In genomic region chr2:201984333-201984732, GRCh38 we compare ENCODE assay signal across 25 cellular contexts. TPM values are rescaled to one million over a fixed set of nuclear protein-coding genes. Genes with fewer than 3 reads are reported as not detected.
A peak's percentile ranks its signal among the peaks of the same experiment; 100 is the strongest.
DNase-seq lines count a peak whose midpoint lies in the region; ATAC-seq and TF ChIP-seq lines count a peak whose summit lies in the region.
"Had no signal": no experiment of that assay in that cellular context is flagged by ENCODE, and none has a peak within 500 bp of the region (broad histone marks: within the 10 kb centered on the region; RNA-seq: fewer than 3 reads in every experiment).

No MANE protein-coding gene starts in this region.

- H3K27ac Mint-ChIP-seq in activated T-cell treated with anti-CD3 and anti-CD28 coated beads, Interleukin-2, amount 50 U/mL, for 72 hours = no peak overlapping the region
- H3K27ac Mint-ChIP-seq: CD4-positive, alpha-beta T cell had no signal

- no peaks in the 10 kb centered on the region for H3K9me3 ChIP-seq in mammary epithelial cell (replicated peaks; ENCODE audit: insufficient read depth, low read length)
- H3K9me3 ChIP-seq in neuronal stem cell (replicated peaks in 1 of 2; ENCODE audit: control insufficient read depth in 2 of 2, insufficient read depth in 1 of 2, low read depth in 1 of 2, low read length in 2 of 2) = no peaks in the 10 kb centered on the region
- H3K9me3 ChIP-seq: A549; BLaER1 treated with 17β-estradiol and CSF1 and Interleukin-3, amounts not matched to agents 10 nM and 100 nM; SJCRH30 had no signal

- H2BK12ac ChIP-seq in neuronal stem cell (ENCODE audit: low read length) = no peak overlapping the region

- H3K4me3 ChIP-seq in mammary epithelial cell (replicated peaks in 1 of 3; ENCODE audit: insufficient read depth in 1 of 3, low read depth in 2 of 3, low read length in 3 of 3) = no peak overlapping the region
- H3K4me3 ChIP-seq in mesendoderm (ENCODE audit: low read length) = no peak overlapping the region
- no peak overlapping the region for H3K4me3 ChIP-seq in neuronal stem cell (ENCODE audit: low read length in 2 of 2)
- H3K4me3 ChIP-seq: A549; BLaER1 treated with 17β-estradiol and CSF1 and Interleukin-3, amounts not matched to agents 10 nM and 100 nM; PC-9; SJCRH30 had no signal

- H2BK15ac ChIP-seq in mesendoderm (replicated peaks; ENCODE audit: low read depth) (no peak overlapping the region), neuronal stem cell (ENCODE audit: low read length) (no peak overlapping the region)

- H3K36me3 ChIP-seq in mammary epithelial cell (ENCODE audit: insufficient read depth, low read length) (no peaks in the 10 kb centered on the region), mesendoderm (ENCODE audit: control insufficient read depth, insufficient read depth, low read length) (no peaks in the 10 kb centered on the region), neuronal stem cell (replicated peaks in 1 of 2; ENCODE audit: control insufficient read depth in 2 of 2, insufficient read depth in 2 of 2, low read length in 2 of 2) (no peaks in the 10 kb centered on the region)
- H3K36me3 ChIP-seq: BLaER1 treated with 17β-estradiol and CSF1 and Interleukin-3, amounts not matched to agents 10 nM and 100 nM; SJCRH30 had no signal

- H2BK5ac ChIP-seq in mesendoderm (ENCODE audit: low read length) (no peak overlapping the region), neuronal stem cell (ENCODE audit: low read length) (no peak overlapping the region)

- no peak overlapping the region for H4K91ac ChIP-seq in neuronal stem cell (ENCODE audit: low read depth, low read length, poor library complexity)

- H3K18ac ChIP-seq in mesendoderm (ENCODE audit: low read length) (no peak overlapping the region), neuronal stem cell (ENCODE audit: low read length) (no peak overlapping the region)

- H3K23ac ChIP-seq in mesendoderm (ENCODE audit: low read length) = no peak overlapping the region
- no peak overlapping the region for H3K23ac ChIP-seq in neuronal stem cell (ENCODE audit: low read depth, low read length, poor library complexity)

- BruUV-seq in mammary epithelial cell (replicated peaks; lab: Mats Ljungman, UMichigan) = no TSS peak

- no peak overlapping the region for H3K4me2 ChIP-seq in mammary epithelial cell (ENCODE audit: insufficient read depth, low read depth, low read length)
- H3K4me2 ChIP-seq in mesendoderm (ENCODE audit: low read length) = no peak overlapping the region
- H3K4me2 ChIP-seq in neuronal stem cell (ENCODE audit: insufficient read depth, low read length, poor library complexity, severe bottlenecking) = no peak overlapping the region
- H3K4me2 ChIP-seq: A549, PC-9 had no signal

- no peak overlapping the region for H3K56ac ChIP-seq in mesendoderm (ENCODE audit: low read length)

- CTCF ChIA-PET in mammary epithelial cell (lab: Charles Lee; ENCODE audit: low non-redundant PET) = no interaction called here

- TF ChIP-seq CTCF in VCaP (conservative IDR thresholded peaks at IDR 0.05) (no peak), mammary epithelial cell (conservative IDR thresholded peaks at IDR 0.05 in 1 of 2, IDR thresholded peaks at IDR 0.05 in 1 of 2; ENCODE audit: extremely low read depth in 1 of 2, insufficient read depth in 1 of 2, low read depth in 1 of 2, low read length in 2 of 2) (no peak)

- no peaks in the 10 kb centered on the region for H3K79me1 ChIP-seq in mesendoderm (ENCODE audit: low read length)
- no peaks in the 10 kb centered on the region for H3K79me1 ChIP-seq in neuronal stem cell (ENCODE audit: low read depth, low read length)

- H3K9ac ChIP-seq in mammary epithelial cell (ENCODE audit: insufficient read depth, low read length) (no peak overlapping the region), mesendoderm (ENCODE audit: low read length) (no peak overlapping the region), neuronal stem cell (ENCODE audit: low read depth, low read length, poor library complexity) (no peak overlapping the region)
- H3K9ac ChIP-seq: BLaER1 treated with 17β-estradiol and CSF1 and Interleukin-3, amounts not matched to agents 10 nM and 100 nM had no signal

- H4K5ac ChIP-seq in mesendoderm (ENCODE audit: low read length) = no peak overlapping the region

- H3K27me3 Mint-ChIP-seq in activated T-cell treated with anti-CD3 and anti-CD28 coated beads, Interleukin-2, amount 50 U/mL, for 72 hours (ENCODE audit: low read depth) = no peaks in the 10 kb centered on the region

- H2BK120ac ChIP-seq in mesendoderm (ENCODE audit: low read depth, low read length) = no peak overlapping the region
- no peak overlapping the region for H2BK120ac ChIP-seq in neuronal stem cell (ENCODE audit: low read depth, low read length)

- peak overlapping the region; percentile 69 for H3K27ac ChIP-seq in VCaP
- no peak overlapping the region for H3K27ac ChIP-seq in mammary epithelial cell (ENCODE audit: insufficient read depth, low read depth, low read length)
- no peak overlapping the region for H3K27ac ChIP-seq in mesendoderm (ENCODE audit: low read depth, low read length)
- no peak overlapping the region for H3K27ac ChIP-seq in neuronal stem cell (replicated peaks; ENCODE audit: low read length)
- H3K27ac ChIP-seq: A549; BLaER1 treated with 17β-estradiol and CSF1 and Interleukin-3, amounts not matched to agents 10 nM and 100 nM; PC-9; SJCRH30 had no signal

- H3K36me3 Mint-ChIP-seq in activated T-cell treated with anti-CD3 and anti-CD28 coated beads, Interleukin-2, amount 50 U/mL, for 72 hours (ENCODE audit: insufficient read depth in 2 of 2) = no peaks in the 10 kb centered on the region

- no peaks in the 10 kb centered on the region for H3K4me1 Mint-ChIP-seq in activated T-cell treated with anti-CD3 and anti-CD28 coated beads, Interleukin-2, amount 50 U/mL, for 72 hours (ENCODE audit: low read depth)

- 89% methylated on average over 3 of the region's 3 CpGs for WGBS in mammary epithelial cell (ENCODE audit: low coverage, missing lambda C conversion rate)
- no CpG with 5 or more reads among the region's 3 CpGs for WGBS in mesendoderm (ENCODE audit: extremely low coverage, insufficient coverage, low lambda C conversion rate)
- no CpG with 5 or more reads among the region's 3 CpGs for WGBS in neuronal stem cell (ENCODE audit: extremely low coverage in 2 of 2, insufficient read length in 2 of 2, insufficient replicate concordance in 1 of 2), 2 donors

- peak overlapping the region; percentile 82 for H2AFZ ChIP-seq in mammary epithelial cell (ENCODE audit: low read depth, low read length)
- peak overlapping the region; percentile 60 for H2AFZ ChIP-seq in neuronal stem cell (ENCODE audit: low read length)
- H2AFZ ChIP-seq: PC-9 had no signal

- in situ Hi-C loops in mammary epithelial cell (cut with MboI; ENCODE audit: low sequenced_read_pairs in 2 of 2) = no loop called here

- H3K79me2 ChIP-seq in mammary epithelial cell (ENCODE audit: insufficient read depth, low read length) = no peaks in the 10 kb centered on the region
- H3K79me2 ChIP-seq in mesendoderm (ENCODE audit: control insufficient read depth, insufficient read depth, low read length) = no peaks in the 10 kb centered on the region

- no peak overlapping the region for H3K14ac ChIP-seq in neuronal stem cell (ENCODE audit: low read length)

- no peak overlapping the region for H3K4ac ChIP-seq in mesendoderm (ENCODE audit: low read depth, low read length)
- no peak overlapping the region for H3K4ac ChIP-seq in neuronal stem cell (ENCODE audit: low read length)

- dilution Hi-C loops in mammary epithelial cell (cut with HindIII; ENCODE audit: low sequenced_read_pairs) = no loop called here

- H4K20me1 ChIP-seq in mammary epithelial cell (ENCODE audit: insufficient read depth, low read length) = no peaks in the 10 kb centered on the region
- H4K20me1 ChIP-seq: BLaER1 treated with 17β-estradiol and CSF1 and Interleukin-3, amounts not matched to agents 10 nM and 100 nM had no signal

- no peaks in the 10 kb centered on the region for H3K9me3 Mint-ChIP-seq in activated T-cell treated with anti-CD3 and anti-CD28 coated beads, Interleukin-2, amount 50 U/mL, for 72 hours
- H3K9me3 Mint-ChIP-seq: CD4-positive, alpha-beta T cell had no signal

- intact Hi-C loops in mammary epithelial cell (cut with micrococcal nuclease) = no loop called here

- peak overlapping the region; percentile 37 for H2AK5ac ChIP-seq in mesendoderm (ENCODE audit: low read length)
- H2AK5ac ChIP-seq in neuronal stem cell (ENCODE audit: low read depth, low read length) = no peak overlapping the region

- ATAC-seq in HG02870 (IDR thresholded peaks at IDR 0.05; ENCODE audit: unreplicated experiment) = no peak
- ATAC-seq in activated T-cell treated with anti-CD3 and anti-CD28 coated beads, Interleukin-2, amount 50 U/mL, for 72 hours (replicated peaks in 1 of 2) = no peak
- ATAC-seq: A549, Right ventricle myocardium inferior had no signal

- H3K27me3 ChIP-seq in mammary epithelial cell (ENCODE audit: insufficient read depth, low read length) = no peaks in the 10 kb centered on the region
- no peaks in the 10 kb centered on the region for H3K27me3 ChIP-seq in mesendoderm (ENCODE audit: insufficient read depth, low read length, poor library complexity)
- H3K27me3 ChIP-seq in neuronal stem cell (ENCODE audit: control insufficient read depth in 3 of 3, insufficient read depth in 3 of 3, low read depth in 1 of 3, low read length in 3 of 3) = no peaks in the 10 kb centered on the region
- H3K27me3 ChIP-seq: BLaER1 treated with 17β-estradiol and CSF1 and Interleukin-3, amounts not matched to agents 10 nM and 100 nM; SJCRH30 had no signal

- H4K8ac ChIP-seq in mesendoderm (ENCODE audit: low read depth, low read length) (no peak overlapping the region), neuronal stem cell (ENCODE audit: low read depth, low read length) (no peak overlapping the region)

- peaks cover 21% of the 10 kb centered on the region for H3K4me1 ChIP-seq in mammary epithelial cell (ENCODE audit: insufficient read depth, low read length)
- no peaks in the 10 kb centered on the region for H3K4me1 ChIP-seq in mesendoderm (ENCODE audit: control insufficient read depth, low read depth, low read length)
- peaks cover 22% of the 10 kb centered on the region in 2 donors for H3K4me1 ChIP-seq in neuronal stem cell (ENCODE audit: control insufficient read depth in 2 of 2, insufficient read depth in 1 of 2, low read depth in 1 of 2, low read length in 2 of 2)
- H3K4me1 ChIP-seq: A549 had no signal

- no peak overlapping the region for H3K4me3 Mint-ChIP-seq in activated T-cell treated with anti-CD3 and anti-CD28 coated beads, Interleukin-2, amount 50 U/mL, for 72 hours
- H3K4me3 Mint-ChIP-seq: CD4-positive, alpha-beta T cell had no signal

- DNase-seq in mammary epithelial cell = no peak
- no peak for DNase-seq in mesendoderm
- no peak for DNase-seq in neuronal stem cell (ENCODE audit: low spot score)
- DNase-seq in activated CD4-positive, alpha-beta T cell treated with anti-CD3 and anti-CD28 coated beads for 4 hours = no peak
- DNase-seq in activated T-cell treated with anti-CD3 and anti-CD28 coated beads, Interleukin-2, amount 50 U/mL, for 72 hours = no peak
- DNase-seq in NCI-H82 (lab: John Stamatoyannopoulos, UW) = no peak
- DNase-seq: AML-193; CD4-positive, alpha-beta T cell; DMS53; Karpas-422; MV-4-11; NCI-H1105; NCI-H146; NCI-H1930; NCI-H2107; NCI-H524; NCI-H748 treated with DMSO at 0.1 percent for 48 hours; NK-92 treated with Interleukin-12 subunit alpha and Interleukin-12 subunit beta, amount 100 ng/mL, for 24 hours; PC-9; SJCRH30 had no signal

RNA-seq across cellular contexts. Expression of gene FZD7, which starts 49.3 kb away (rescaled TPM):
- 10 to 100 TPM; 21.6 to 66.5 TPM for total RNA-seq in mammary epithelial cell
- polyA plus RNA-seq in mammary epithelial cell = 13.7 TPM
- 9.8 TPM for polyA minus RNA-seq in mammary epithelial cell
- polyA plus RNA-seq in mesendoderm (2013, experiment 1 of 2) = 61.4 TPM
- polyA plus RNA-seq in mesendoderm (2013, experiment 2 of 2) = 60.0 TPM
- polyA plus RNA-seq in neuronal stem cell (2013, experiment 1 of 2) = 97.9 TPM
- polyA plus RNA-seq in neuronal stem cell (2013, experiment 2 of 2) = 102 TPM
- total RNA-seq in activated T-cell treated with anti-CD3 and anti-CD28 coated beads, Interleukin-2, amount 50 U/mL, for 72 hours = 1 to 10 TPM; 1.1 to 1.4 TPM

Comparison
In these comparisons a context has a peak if more than half of its experiments do, and no peak if none do; other contexts are left out.
1. RNA of gene FZD7, which starts 49.3 kb away (total RNA-seq): 21.6 to 66.5 TPM in mammary epithelial cell; 1.1 to 1.4 TPM in activated T-cell treated with anti-CD3 and anti-CD28 coated beads, Interleukin-2, amount 50 U/mL, for 72 hours; every median in the first group is over 4 times any median in the second.